11 cellular contexts compared by ENCODE assay signal in genomic region chr6:42271834-42272805, GRCh38.
"Had no signal": no experiment of that assay in that cellular context is flagged by ENCODE, and none has a peak within 500 bp of the region (broad histone marks: within the 10 kb centered on the region; RNA-seq: fewer than 3 reads in every experiment).

No MANE protein-coding gene starts in this region.

- ATAC-seq: gastroesophageal sphincter, left ventricle myocardium superior had no signal

- H3K27me3 Mint-ChIP-seq: activated naive CD8-positive, alpha-beta T cell treated with anti-CD3 and anti-CD28 coated beads, Interleukin-2, amount 10 ng/mL, durations not matched to agents 7 days and 5 days had no signal

- H3K27ac Mint-ChIP-seq: activated naive CD8-positive, alpha-beta T cell treated with anti-CD3 and anti-CD28 coated beads, Interleukin-2, amount 10 ng/mL, durations not matched to agents 7 days and 5 days had no signal

- H3K9me3 Mint-ChIP-seq: activated naive CD8-positive, alpha-beta T cell treated with anti-CD3 and anti-CD28 coated beads, Interleukin-2, amount 10 ng/mL, durations not matched to agents 7 days and 5 days had no signal

- DNase-seq: activated CD4-positive, alpha-beta T cell treated with anti-CD3 and anti-CD28 coated beads for 4 hours; activated effector memory CD4-positive, alpha-beta T cell treated with Interleukin-2 at 50 U/mL for 16 hours; activated naive CD8-positive, alpha-beta T cell treated with anti-CD3 and anti-CD28 coated beads, Interleukin-2, amount 10 ng/mL, durations not matched to agents 7 days and 5 days; aorta; left ventricle myocardium superior; mesendoderm; retina; thyroid gland; uterus; WERI-Rb-1 had no signal

- H3K4me3 Mint-ChIP-seq: activated naive CD8-positive, alpha-beta T cell treated with anti-CD3 and anti-CD28 coated beads, Interleukin-2, amount 10 ng/mL, durations not matched to agents 7 days and 5 days had no signal
